Comparison of ENCODE assay signal across 8 cellular contexts in the genomic region with DNA sequence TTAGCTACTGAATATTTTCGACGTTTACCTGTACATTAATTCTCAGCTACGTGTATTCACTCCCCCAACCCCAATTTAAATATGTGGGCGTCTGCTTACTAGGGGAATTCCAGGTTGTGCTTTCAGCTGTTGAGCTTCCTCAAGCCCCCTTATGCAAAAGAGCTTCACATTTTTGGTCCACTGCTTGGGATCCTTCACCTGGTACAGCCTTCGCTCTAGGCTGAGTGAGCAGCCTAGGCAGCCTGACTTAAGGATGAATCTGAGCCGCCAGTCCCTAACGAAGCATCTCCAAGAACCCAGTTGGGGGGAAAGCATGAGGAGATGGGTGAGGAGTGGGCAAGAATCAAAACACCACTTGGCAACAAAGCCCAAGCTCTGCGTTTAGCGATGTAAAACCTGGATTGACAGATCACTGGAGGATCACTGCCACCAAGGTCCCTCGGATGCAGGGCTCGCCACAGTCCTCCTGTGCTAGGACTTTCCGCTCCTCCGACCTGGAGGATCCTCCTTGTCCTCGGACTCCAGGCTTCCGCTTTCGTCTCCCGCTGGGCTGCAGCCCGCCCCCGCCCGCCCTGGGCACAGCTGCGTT.
DNase-seq lines count a peak whose midpoint lies in the region; ATAC-seq, FAIRE-seq and TF ChIP-seq lines count a peak whose summit lies in the region.

No MANE protein-coding gene starts in this region.

- H3K27ac ChIP-seq in BLaER1 (peak overlapping the region; percentile 88), SK-N-MC (no peak overlapping the region)

- H3K9me3 ChIP-seq in BLaER1 (no peaks in the 10 kb centered on the region), SK-N-MC (ENCODE audit: low read depth, low read length) (no peaks in the 10 kb centered on the region)

- H3K4me1 Mint-ChIP-seq in effector memory CD8-positive, alpha-beta T cell (ENCODE audit: low read depth in 2 of 2): peaks cover 35 to 46% of the 10 kb centered on the region in 2 donors
- peaks cover 38% of the 10 kb centered on the region for H3K4me1 Mint-ChIP-seq in nephron progenitor cell

- H3K4me3 Mint-ChIP-seq in effector memory CD8-positive, alpha-beta T cell: peak overlapping the region; percentile 83
- H3K4me3 Mint-ChIP-seq in nephron progenitor cell: peak overlapping the region; percentile 88

- H3K4me3 ChIP-seq in BLaER1 (peak overlapping the region; percentile 87), SK-N-MC (peak overlapping the region; percentile 95)

- H3K4me1 ChIP-seq in BLaER1: peaks cover 31% of the 10 kb centered on the region

- H3K9ac ChIP-seq in BLaER1 (peak overlapping the region; percentile 90), SK-N-MC (ENCODE audit: insufficient read length) (peak overlapping the region; percentile 89)

- peaks cover 23% of the 10 kb centered on the region for H3K36me3 Mint-ChIP-seq in effector memory CD8-positive, alpha-beta T cell (ENCODE audit: insufficient read depth)
- peaks cover 23% of the 10 kb centered on the region for H3K36me3 Mint-ChIP-seq in nephron progenitor cell (ENCODE audit: low read depth)

- H3K27me3 ChIP-seq in BLaER1: no peaks in the 10 kb centered on the region

- H3K27ac Mint-ChIP-seq in effector memory CD8-positive, alpha-beta T cell: peak overlapping the region; percentile 92 to 94
- H3K27ac Mint-ChIP-seq in nephron progenitor cell: peak overlapping the region; percentile 80

- H3K9me3 Mint-ChIP-seq in effector memory CD8-positive, alpha-beta T cell: no peaks in the 10 kb centered on the region
- H3K9me3 Mint-ChIP-seq in nephron progenitor cell: no peaks in the 10 kb centered on the region

- H3K36me3 ChIP-seq in BLaER1 (peaks cover 25% of the 10 kb centered on the region), SK-N-MC (ENCODE audit: insufficient read depth, low read length) (peaks cover 6% of the 10 kb centered on the region; the same call in 1 of the 2 replicates)

- TF ChIP-seq CTCF in nephron progenitor cell (IDR thresholded peaks at IDR 0.05): no peak

- ATAC-seq in GM21447 (IDR thresholded peaks at IDR 0.05; ENCODE audit: unreplicated experiment) (peak; percentile 20), GM21515 (IDR thresholded peaks at IDR 0.05; ENCODE audit: unreplicated experiment) (no peak)
- no peak for ATAC-seq in effector memory CD8-positive, alpha-beta T cell (replicated peaks)

- DNase-seq in SK-N-MC (ENCODE audit: low read depth, low spot score) (no peak), nephron progenitor cell (no peak), urothelium cell line (ENCODE audit: low spot score) (no peak), NK-92 (lab: John Stamatoyannopoulos, UW; ENCODE audit: unreplicated experiment) (no peak)
- DNase-seq in effector memory CD8-positive, alpha-beta T cell: peak in 1 of 3 experiments; percentile 15

- peak overlapping the region; percentile 95 for H3K4me2 ChIP-seq in BLaER1

- peaks cover 0 to 4% of the 10 kb centered on the region in 2 donors for H3K27me3 Mint-ChIP-seq in effector memory CD8-positive, alpha-beta T cell
- H3K27me3 Mint-ChIP-seq in nephron progenitor cell (ENCODE audit: low read depth, poor library complexity): peaks cover 7% of the 10 kb centered on the region

- H4K20me1 ChIP-seq in BLaER1: peaks cover 50% of the 10 kb centered on the region

- FAIRE-seq in urothelium cell line (lab: Jason Lieb, UNC): no peak
